In genomic region chr3:135891121-135891520, GRCh38 we compare ENCODE assay signal across 18 cellular contexts.
"Had no signal": no experiment of that assay in that cellular context is flagged by ENCODE, and none has a peak within 500 bp of the region (broad histone marks: within the 10 kb centered on the region; RNA-seq: fewer than 3 reads in every experiment).

No MANE protein-coding gene starts in this region.

- H3K4me3 Mint-ChIP-seq: activated naive CD8-positive, alpha-beta T cell treated with anti-CD3 and anti-CD28 coated beads for 36 hours; activated T-helper 1 cell treated with anti-CD3 and anti-CD28 coated beads, Interleukin-12 subunit alpha, Interleukin-12 subunit beta, Interleukin-2, Interleukin-4 antibody, amounts not matched to agents 30 ng/mL and 10 ng/mL and 1 ng/mL, durations not matched to agents 14 hours and 24 hours and 36 hours; nephron had no signal

- H3K9me3 Mint-ChIP-seq: activated T-helper 1 cell treated with anti-CD3 and anti-CD28 coated beads, Interleukin-12 subunit alpha, Interleukin-12 subunit beta, Interleukin-2, Interleukin-4 antibody, amounts not matched to agents 30 ng/mL and 10 ng/mL and 1 ng/mL, durations not matched to agents 14 hours and 24 hours and 36 hours; nephron had no signal

- H3K27ac ChIP-seq: epithelial cell of prostate, gastrocnemius medialis, heart right ventricle, lower lobe of right lung, tibial nerve had no signal

- ATAC-seq: activated CD4-positive, CD25-positive, alpha-beta regulatory T cell treated with anti-CD3 and anti-CD28 coated beads, Interleukin-2, amount 50 U/mL, for 24 hours; gastrocnemius medialis; heart right ventricle; left cardiac atrium; lower lobe of right lung; right cardiac atrium had no signal

- FAIRE-seq: bronchial epithelial cell, small intestine had no signal

- H3K4me1 Mint-ChIP-seq: activated naive CD8-positive, alpha-beta T cell treated with anti-CD3 and anti-CD28 coated beads for 36 hours; nephron had no signal

- H3K27me3 ChIP-seq: gastrocnemius medialis, heart right ventricle, tibial nerve had no signal

- DNase-seq: activated naive CD8-positive, alpha-beta T cell treated with anti-CD3 and anti-CD28 coated beads for 36 hours; amygdala; gastrocnemius medialis; heart right ventricle; left cardiac atrium; lower lobe of right lung; right cardiac atrium; small intestine; stimulated activated CD4-positive, alpha-beta T cell treated with anti-CD3 and anti-CD28 coated beads, Interleukin-4, amount 100 ng/mL, for 24 hours; stimulated activated naive CD4-positive, alpha-beta T cell; substantia nigra had no signal

- H3K27ac Mint-ChIP-seq: activated naive CD8-positive, alpha-beta T cell treated with anti-CD3 and anti-CD28 coated beads for 36 hours; activated T-helper 1 cell treated with anti-CD3 and anti-CD28 coated beads, Interleukin-12 subunit alpha, Interleukin-12 subunit beta, Interleukin-2, Interleukin-4 antibody, amounts not matched to agents 30 ng/mL and 10 ng/mL and 1 ng/mL, durations not matched to agents 14 hours and 24 hours and 36 hours; nephron; progenitor cell of endocrine pancreas had no signal

- H3K9me3 ChIP-seq: gastrocnemius medialis, heart right ventricle, lower lobe of right lung, tibial nerve had no signal

- H3K4me3 ChIP-seq: gastrocnemius medialis, heart right ventricle, lower lobe of right lung, tibial nerve had no signal

- H3K36me3 Mint-ChIP-seq: activated naive CD8-positive, alpha-beta T cell treated with anti-CD3 and anti-CD28 coated beads for 36 hours had no signal
